In the genomic region with DNA sequence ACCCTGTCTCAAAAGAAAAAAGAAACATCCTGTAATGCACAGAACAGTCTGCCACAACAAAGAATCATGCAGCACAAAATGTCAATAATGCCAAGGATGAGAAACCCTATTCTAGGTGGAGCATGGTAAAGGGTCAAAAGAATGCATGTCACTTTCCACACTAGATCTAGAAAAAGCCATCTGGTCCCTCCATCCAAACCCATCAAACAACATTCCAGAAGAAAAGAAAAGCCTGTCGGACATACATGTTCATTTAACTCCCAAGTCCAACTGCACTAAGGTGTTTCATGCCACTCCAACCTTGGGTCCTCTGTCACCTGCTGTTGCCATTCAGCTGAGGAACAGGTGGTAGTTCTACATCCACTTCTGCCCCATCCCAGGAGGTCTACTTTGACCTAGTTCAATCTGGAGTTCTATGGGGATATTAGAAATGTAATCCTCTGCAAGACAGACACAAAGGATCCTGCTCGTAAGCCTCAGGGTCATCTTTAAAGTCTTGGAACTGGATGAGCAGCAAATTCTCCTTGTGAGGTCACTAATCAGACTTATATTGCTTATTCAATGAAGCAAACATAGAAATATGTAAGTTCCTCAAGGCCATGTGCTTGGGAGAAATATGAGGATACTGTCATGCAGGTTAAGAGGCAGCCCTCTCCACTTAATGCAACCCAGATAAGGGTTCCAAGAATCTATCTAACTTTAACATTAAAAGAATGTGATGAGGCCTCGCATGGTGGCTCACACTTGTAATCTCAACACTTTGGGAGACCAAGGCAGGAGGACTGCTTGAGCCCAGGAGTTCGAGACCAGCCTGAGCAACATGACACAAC, we compare ENCODE assay signal across 19 cellular contexts.
"Had no signal": no experiment of that assay in that cellular context is flagged by ENCODE, and none has a peak within 500 bp of the region (broad histone marks: within the 10 kb centered on the region; RNA-seq: fewer than 3 reads in every experiment).

No MANE protein-coding gene starts in this region.

- H3K4me3 ChIP-seq: adrenal gland, heart left ventricle, mucosa of descending colon, ovary, thoracic aorta, vagina had no signal

- H3K27ac ChIP-seq: ovary, thoracic aorta, vagina, WERI-Rb-1 had no signal

- H3K9me3 Mint-ChIP-seq: activated T-cell treated with anti-CD3 and anti-CD28 coated beads, Interleukin-2, amount 50 U/mL, for 24 hours; nephron; stimulated activated naive CD8-positive, alpha-beta T cell treated with anti-CD3 and anti-CD28 coated beads, Interleukin-15, amount 100 ng/mL, for 72 hours had no signal

- H3K27ac Mint-ChIP-seq: activated T-cell treated with anti-CD3 and anti-CD28 coated beads, Interleukin-2, amount 50 U/mL, for 24 hours had no signal

- DNase-seq: activated CD4-positive, alpha-beta T cell treated with anti-CD3 and anti-CD28 coated beads for 4 hours; activated CD8-positive, alpha-beta memory T cell treated with anti-CD3 and anti-CD28 coated beads, Interleukin-2, amount 10 ng/mL, durations not matched to agents 7 days and 5 days; activated effector memory CD4-positive, alpha-beta T cell treated with Interleukin-2 at 50 U/mL for 16 hours; activated T-cell treated with anti-CD3 and anti-CD28 coated beads, Interleukin-2, amount 50 U/mL, for 24 hours; adrenal gland; central memory CD4-positive, alpha-beta T cell; cortex of kidney; effector CD8-positive, alpha-beta T cell; heart left ventricle; mucosa of descending colon; ovary; stimulated activated CD4-positive, alpha-beta T cell treated with anti-CD3 and anti-CD28 coated beads, Interleukin-15, amount 100 ng/mL, for 24 hours; stimulated activated CD4-positive, alpha-beta T cell treated with anti-CD3 and anti-CD28 coated beads, Interleukin-4, amount 100 ng/mL, for 24 hours; stimulated activated naive CD8-positive, alpha-beta T cell treated with anti-CD3 and anti-CD28 coated beads, Interleukin-15, amount 100 ng/mL, for 72 hours; WERI-Rb-1 had no signal

- H3K4me3 Mint-ChIP-seq: activated CD8-positive, alpha-beta memory T cell treated with anti-CD3 and anti-CD28 coated beads, Interleukin-2, amount 10 ng/mL, durations not matched to agents 7 days and 5 days; stimulated activated naive CD8-positive, alpha-beta T cell treated with anti-CD3 and anti-CD28 coated beads, Interleukin-15, amount 100 ng/mL, for 72 hours had no signal

- ATAC-seq: activated CD8-positive, alpha-beta memory T cell treated with anti-CD3 and anti-CD28 coated beads, Interleukin-2, amount 10 ng/mL, durations not matched to agents 7 days and 5 days; heart left ventricle; left lobe of liver; mucosa of descending colon; stimulated activated naive CD8-positive, alpha-beta T cell treated with anti-CD3 and anti-CD28 coated beads, Interleukin-15, amount 100 ng/mL, for 72 hours had no signal

- H3K27me3 ChIP-seq: adrenal gland, heart left ventricle, ovary, vagina had no signal

- H3K36me3 ChIP-seq: ovary had no signal

- H3K9me3 ChIP-seq: adrenal gland, heart left ventricle, mucosa of descending colon, ovary, thoracic aorta, vagina had no signal

- H3K27me3 Mint-ChIP-seq: activated CD8-positive, alpha-beta memory T cell treated with anti-CD3 and anti-CD28 coated beads, Interleukin-2, amount 10 ng/mL, durations not matched to agents 7 days and 5 days; activated T-cell treated with anti-CD3 and anti-CD28 coated beads, Interleukin-2, amount 50 U/mL, for 24 hours; stimulated activated naive CD8-positive, alpha-beta T cell treated with anti-CD3 and anti-CD28 coated beads, Interleukin-15, amount 100 ng/mL, for 72 hours had no signal
